In the genomic region with DNA sequence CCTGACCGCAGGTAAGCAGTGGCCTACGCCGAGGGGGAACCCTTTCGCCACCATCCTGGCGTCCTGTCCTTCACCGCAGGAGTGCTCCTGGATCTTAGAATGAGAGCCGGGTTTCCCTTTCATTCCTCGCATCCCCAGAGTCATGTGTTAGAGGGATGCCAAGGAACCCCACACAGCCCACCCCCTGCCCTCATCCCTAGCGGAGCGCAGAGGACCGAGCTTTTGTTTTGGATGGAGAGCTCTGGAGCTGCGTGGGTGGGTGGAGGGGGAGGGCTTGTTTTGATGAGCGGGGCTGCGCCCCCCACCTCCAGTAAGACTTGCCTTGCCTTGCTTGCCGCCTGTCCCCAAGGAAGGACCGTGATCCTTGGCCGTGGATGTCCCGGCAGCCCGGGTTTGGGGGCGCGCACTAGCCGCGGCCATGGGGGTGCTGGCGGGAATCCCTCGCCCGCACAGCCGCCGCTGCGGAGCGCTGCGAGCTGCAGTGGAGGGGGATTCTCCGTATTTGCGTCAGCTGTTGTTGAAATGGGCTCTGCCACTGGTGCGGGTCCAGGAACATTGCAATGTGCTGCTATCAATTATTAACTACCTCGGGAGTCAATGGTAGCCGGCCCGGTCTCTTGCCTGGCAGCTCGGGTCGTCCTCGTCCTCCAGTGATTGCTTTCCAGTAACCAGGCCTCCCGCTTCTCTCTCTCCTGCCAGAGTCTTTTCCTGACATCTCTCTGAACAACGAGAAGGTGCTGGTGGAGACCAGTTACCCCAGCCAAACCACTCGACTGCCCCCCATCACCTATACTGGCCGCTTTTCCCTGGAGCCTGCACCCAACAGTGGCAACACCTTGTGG, we compare ENCODE assay signal across 1 cellular context.
TF ChIP-seq lines count a peak whose summit lies in the region.

No MANE protein-coding gene starts in this region.

TF ChIP-seq in K562, 482 proteins besides CTCF, POLR2A, EP300 and RAD21 (continued from another document):
- TF ChIP-seq, protein P1, sequence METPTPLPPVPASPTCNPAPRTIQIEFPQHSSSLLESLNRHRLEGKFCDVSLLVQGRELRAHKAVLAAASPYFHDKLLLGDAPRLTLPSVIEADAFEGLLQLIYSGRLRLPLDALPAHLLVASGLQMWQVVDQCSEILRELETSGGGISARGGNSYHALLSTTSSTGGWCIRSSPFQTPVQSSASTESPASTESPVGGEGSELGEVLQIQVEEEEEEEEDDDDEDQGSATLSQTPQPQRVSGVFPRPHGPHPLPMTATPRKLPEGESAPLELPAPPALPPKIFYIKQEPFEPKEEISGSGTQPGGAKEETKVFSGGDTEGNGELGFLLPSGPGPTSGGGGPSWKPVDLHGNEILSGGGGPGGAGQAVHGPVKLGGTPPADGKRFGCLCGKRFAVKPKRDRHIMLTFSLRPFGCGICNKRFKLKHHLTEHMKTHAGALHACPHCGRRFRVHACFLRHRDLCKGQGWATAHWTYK (CRISPR knock-in tag; IDR thresholded peaks at IDR 0.05) = no peak
- TF ChIP-seq PTRF (tag; IDR thresholded peaks at IDR 0.05) (no peak), SLC30A9 (CRISPR knock-in tag; IDR thresholded peaks at IDR 0.05) (no peak), ZZZ3 (IDR thresholded peaks at IDR 0.05) (no peak; the same call in 1 of the 2 replicates), CBX5 (IDR thresholded peaks at IDR 0.05; ENCODE audit: borderline replicate concordance, low read depth) (no peak), STAT5B (CRISPR knock-in tag; IDR thresholded peaks at IDR 0.05) (no peak), ZBTB17 (CRISPR knock-in tag; IDR thresholded peaks at IDR 0.05) (no peak), HDAC6 (IDR thresholded peaks at IDR 0.05; ENCODE audit: low read depth, low read length) (no peak), CCAR2 (IDR thresholded peaks at IDR 0.05; ENCODE audit: low read depth, low read length) (no peak), CREBBP (IDR thresholded peaks at IDR 0.05; ENCODE audit: low read depth, low read length) (no peak), THRAP3 (IDR thresholded peaks at IDR 0.05; ENCODE audit: borderline replicate concordance) (no peak; the same call in 1 of the 2 replicates), EWSR1 (IDR thresholded peaks at IDR 0.05; ENCODE audit: borderline replicate concordance, low read depth, partially characterized antibody) (no peak), MTA2 (IDR thresholded peaks at IDR 0.05; ENCODE audit: low read depth) (no peak), FOXA3 (CRISPR knock-in tag; conservative IDR thresholded peaks at IDR 0.05 in 1 of 2, IDR thresholded peaks at IDR 0.05 in 1 of 2) (0 out of 4 replicates have a peak, but pooled peaks of 1 of the 2 experiments have one; percentile 6), CBX8 (IDR thresholded peaks at IDR 0.05; ENCODE audit: borderline replicate concordance, extremely low read depth, low read depth, low read length, poor library complexity, severe bottlenecking) (no peak), ZNF175 (CRISPR knock-in tag; IDR thresholded peaks at IDR 0.05; ENCODE audit: low read depth) (no peak), CBX1 (IDR thresholded peaks at IDR 0.05; ENCODE audit: low read depth) (no peak), POLR2B (IDR thresholded peaks at IDR 0.05; ENCODE audit: low read depth, partially characterized antibody) (peak; percentile 96), CREM (IDR thresholded peaks at IDR 0.05; ENCODE audit: low read depth) (no peak)
- TF ChIP-seq, protein P2, sequence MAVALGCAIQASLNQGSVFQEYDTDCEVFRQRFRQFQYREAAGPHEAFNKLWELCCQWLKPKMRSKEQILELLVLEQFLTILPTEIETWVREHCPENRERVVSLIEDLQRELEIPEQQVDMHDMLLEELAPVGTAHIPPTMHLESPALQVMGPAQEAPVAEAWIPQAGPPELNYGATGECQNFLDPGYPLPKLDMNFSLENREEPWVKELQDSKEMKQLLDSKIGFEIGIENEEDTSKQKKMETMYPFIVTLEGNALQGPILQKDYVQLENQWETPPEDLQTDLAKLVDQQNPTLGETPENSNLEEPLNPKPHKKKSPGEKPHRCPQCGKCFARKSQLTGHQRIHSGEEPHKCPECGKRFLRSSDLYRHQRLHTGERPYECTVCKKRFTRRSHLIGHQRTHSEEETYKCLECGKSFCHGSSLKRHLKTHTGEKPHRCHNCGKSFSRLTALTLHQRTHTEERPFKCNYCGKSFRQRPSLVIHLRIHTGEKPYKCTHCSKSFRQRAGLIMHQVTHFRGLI (CRISPR knock-in tag; IDR thresholded peaks at IDR 0.05) = no peak
- TF ChIP-seq, protein P3, sequence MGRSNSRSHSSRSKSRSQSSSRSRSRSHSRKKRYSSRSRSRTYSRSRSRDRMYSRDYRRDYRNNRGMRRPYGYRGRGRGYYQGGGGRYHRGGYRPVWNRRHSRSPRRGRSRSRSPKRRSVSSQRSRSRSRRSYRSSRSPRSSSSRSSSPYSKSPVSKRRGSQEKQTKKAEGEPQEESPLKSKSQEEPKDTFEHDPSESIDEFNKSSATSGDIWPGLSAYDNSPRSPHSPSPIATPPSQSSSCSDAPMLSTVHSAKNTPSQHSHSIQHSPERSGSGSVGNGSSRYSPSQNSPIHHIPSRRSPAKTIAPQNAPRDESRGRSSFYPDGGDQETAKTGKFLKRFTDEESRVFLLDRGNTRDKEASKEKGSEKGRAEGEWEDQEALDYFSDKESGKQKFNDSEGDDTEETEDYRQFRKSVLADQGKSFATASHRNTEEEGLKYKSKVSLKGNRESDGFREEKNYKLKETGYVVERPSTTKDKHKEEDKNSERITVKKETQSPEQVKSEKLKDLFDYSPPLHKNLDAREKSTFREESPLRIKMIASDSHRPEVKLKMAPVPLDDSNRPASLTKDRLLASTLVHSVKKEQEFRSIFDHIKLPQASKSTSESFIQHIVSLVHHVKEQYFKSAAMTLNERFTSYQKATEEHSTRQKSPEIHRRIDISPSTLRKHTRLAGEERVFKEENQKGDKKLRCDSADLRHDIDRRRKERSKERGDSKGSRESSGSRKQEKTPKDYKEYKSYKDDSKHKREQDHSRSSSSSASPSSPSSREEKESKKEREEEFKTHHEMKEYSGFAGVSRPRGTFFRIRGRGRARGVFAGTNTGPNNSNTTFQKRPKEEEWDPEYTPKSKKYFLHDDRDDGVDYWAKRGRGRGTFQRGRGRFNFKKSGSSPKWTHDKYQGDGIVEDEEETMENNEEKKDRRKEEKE (IDR thresholded peaks at IDR 0.05; ENCODE audit: borderline replicate concordance in 1 of 2, control insufficient read depth in 1 of 2, low read depth in 2 of 2, low read length in 1 of 2) = peak in 1 of 2 experiments; percentile 91; a peak in 2 of 4 replicates
- TF ChIP-seq, protein P4, sequence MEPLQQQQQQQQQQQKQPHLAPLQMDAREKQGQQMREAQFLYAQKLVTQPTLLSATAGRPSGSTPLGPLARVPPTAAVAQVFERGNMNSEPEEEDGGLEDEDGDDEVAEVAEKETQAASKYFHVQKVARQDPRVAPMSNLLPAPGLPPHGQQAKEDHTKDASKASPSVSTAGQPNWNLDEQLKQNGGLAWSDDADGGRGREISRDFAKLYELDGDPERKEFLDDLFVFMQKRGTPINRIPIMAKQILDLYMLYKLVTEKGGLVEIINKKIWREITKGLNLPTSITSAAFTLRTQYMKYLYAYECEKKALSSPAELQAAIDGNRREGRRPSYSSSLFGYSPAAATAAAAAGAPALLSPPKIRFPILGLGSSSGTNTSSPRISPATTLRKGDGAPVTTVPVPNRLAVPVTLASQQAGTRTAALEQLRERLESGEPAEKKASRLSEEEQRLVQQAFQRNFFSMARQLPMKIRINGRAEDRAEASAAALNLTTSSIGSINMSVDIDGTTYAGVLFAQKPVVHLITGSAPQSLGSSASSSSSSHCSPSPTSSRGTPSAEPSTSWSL (CRISPR knock-in tag; IDR thresholded peaks at IDR 0.05; ENCODE audit: borderline replicate concordance) = no peak
TF ChIP-seq in K562: peak in this region for 63.
